In genomic region chr10:61452655-61453641, GRCh38 we compare ENCODE assay signal across 9 cellular contexts. TPM values are rescaled to one million over a fixed set of nuclear protein-coding genes. Genes with fewer than 3 reads are reported as not detected.
DNase-seq lines count a peak whose midpoint lies in the region; TF ChIP-seq lines count a peak whose summit lies in the region.
"Had no signal": no experiment of that assay in that cellular context is flagged by ENCODE, and none has a peak within 500 bp of the region (broad histone marks: within the 10 kb centered on the region; RNA-seq: fewer than 3 reads in every experiment).

Gene TMEM26 (minus strand): TSS chr10:61453381. CDS start chr10:61453081, 300 bp downstream.

- TF ChIP-seq CTCF in AG04449 (IDR thresholded peaks at IDR 0.05; ENCODE audit: insufficient read depth, low read length, missing control alignments) (no peak), fibroblast of lung (conservative IDR thresholded peaks at IDR 0.05 in 1 of 2, IDR thresholded peaks at IDR 0.05 in 1 of 2; ENCODE audit: low read depth in 1 of 2, low read length in 2 of 2) (no peak)

- H3K27me3 ChIP-seq in fibroblast of lung (ENCODE audit: control insufficient read depth, insufficient read depth, low read length): no peaks in the 10 kb centered on the region
- H3K27me3 ChIP-seq: SJSA1 had no signal

- no peak within 1 kb of the TSS for H3K27ac ChIP-seq in fibroblast of lung (ENCODE audit: insufficient read depth, low read length)
- H3K27ac ChIP-seq: SJSA1 had no signal

- peak within 1 kb of the TSS; percentile 93 for H2AFZ ChIP-seq in fibroblast of lung (ENCODE audit: low read length)

- peak within 1 kb of the TSS; percentile 78 for H3K4me3 ChIP-seq in AG04449 (ENCODE audit: low read depth, low read length)
- H3K4me3 ChIP-seq in fibroblast of lung (replicated peaks in 1 of 4; ENCODE audit: control extremely low read depth in 1 of 4, insufficient read depth in 1 of 4, low read depth in 3 of 4, low read length in 4 of 4): peak within 1 kb of the TSS; percentile 70 to 77 (median 73)
- H3K4me3 ChIP-seq: SJSA1 had no signal

- no peaks in the 10 kb centered on the region for H3K9me3 ChIP-seq in fibroblast of lung (ENCODE audit: control insufficient read depth, insufficient read depth, low read depth, low read length)
- H3K9me3 ChIP-seq: SJSA1 had no signal

- CTCF ChIA-PET in AG04449 (lab: Yijun Ruan, JAX): no interaction called here

- H3K4me1 ChIP-seq in fibroblast of lung (ENCODE audit: control insufficient read depth, extremely low read depth, insufficient read depth, low read length): peaks cover 7% of the 10 kb centered on the region
- H3K4me1 ChIP-seq: SJSA1 had no signal

- no peaks in the 10 kb centered on the region for H3K36me3 ChIP-seq in fibroblast of lung (ENCODE audit: control insufficient read depth, insufficient read depth, low read length)
- H3K36me3 ChIP-seq: SJSA1 had no signal

- no peaks in the 10 kb centered on the region for H3K79me2 ChIP-seq in fibroblast of lung (ENCODE audit: control insufficient read depth, insufficient read depth, low read length)

- H4K20me1 ChIP-seq in fibroblast of lung (ENCODE audit: control insufficient read depth, extremely low read depth, insufficient read depth, low read length): no peaks in the 10 kb centered on the region

- H3K4me2 ChIP-seq in fibroblast of lung (ENCODE audit: extremely low read depth, insufficient read depth, low read length): peak within 1 kb of the TSS; percentile 97

- POLR2A ChIA-PET in AG04449 (lab: Yijun Ruan, JAX): no interaction called here

- no peak for DNase-seq in AG04449 (ENCODE audit: low read depth, low spot score)
- peak; percentile 32 for DNase-seq in NCI-H510A treated with DMSO at 0.1 percent for 48 hours (lab: John Stamatoyannopoulos, UW)
- DNase-seq in fibroblast of lung (ENCODE audit: low read depth in 2 of 2): peak; percentile 63 to 72
- peak; percentile 49 for DNase-seq in myocyte (ENCODE audit: low read depth)
- DNase-seq in NCI-H2081 (lab: John Stamatoyannopoulos, UW): no peak
- DNase-seq in T-helper 1 cell: no peak
- DNase-seq in SHP77 treated with DMSO at 0.1 percent for 48 hours (lab: John Stamatoyannopoulos, UW): no peak
- no peak for DNase-seq in activated gamma-delta T cell (lab: John Stamatoyannopoulos, UW)

- peak within 1 kb of the TSS; percentile 44 for H3K9ac ChIP-seq in fibroblast of lung (ENCODE audit: insufficient read depth, low read length)

RNA-seq across cellular contexts. Expression of gene TMEM26, which starts in this region (rescaled TPM):
- total RNA-seq in fibroblast of lung (1.5 and 2.3 TPM in 2 replicates), myocyte (2.3 and 2.6 TPM in 2 replicates)
- polyA plus RNA-seq in fibroblast of lung: 0.28 and 1.4 TPM in 2 replicates
- 0.24 and 1.7 TPM in 2 replicates for polyA plus RNA-seq in fibroblast of lung (2012)
- polyA minus RNA-seq in fibroblast of lung (ENCODE audit: low replicate concordance): 0.04 and 0.51 TPM in 2 replicates
- 0.23 TPM for polyA plus RNA-seq in myocyte (2012)
- total RNA-seq: SJSA1 had no signal

Comparison
In these comparisons a context has a peak if more than half of its experiments do, and no peak if none do; other contexts are left out.
1. DNase-seq: peak in NCI-H510A treated with DMSO at 0.1 percent for 48 hours (single experiment), fibroblast of lung (2 of 2) and myocyte (single experiment); none in AG04449 (single experiment), NCI-H2081 (0 of 2), T-helper 1 cell (0 of 5), SHP77 treated with DMSO at 0.1 percent for 48 hours (single experiment) and activated gamma-delta T cell (single experiment).